Comparison of ENCODE assay signal across 21 cellular contexts in the genomic region with DNA sequence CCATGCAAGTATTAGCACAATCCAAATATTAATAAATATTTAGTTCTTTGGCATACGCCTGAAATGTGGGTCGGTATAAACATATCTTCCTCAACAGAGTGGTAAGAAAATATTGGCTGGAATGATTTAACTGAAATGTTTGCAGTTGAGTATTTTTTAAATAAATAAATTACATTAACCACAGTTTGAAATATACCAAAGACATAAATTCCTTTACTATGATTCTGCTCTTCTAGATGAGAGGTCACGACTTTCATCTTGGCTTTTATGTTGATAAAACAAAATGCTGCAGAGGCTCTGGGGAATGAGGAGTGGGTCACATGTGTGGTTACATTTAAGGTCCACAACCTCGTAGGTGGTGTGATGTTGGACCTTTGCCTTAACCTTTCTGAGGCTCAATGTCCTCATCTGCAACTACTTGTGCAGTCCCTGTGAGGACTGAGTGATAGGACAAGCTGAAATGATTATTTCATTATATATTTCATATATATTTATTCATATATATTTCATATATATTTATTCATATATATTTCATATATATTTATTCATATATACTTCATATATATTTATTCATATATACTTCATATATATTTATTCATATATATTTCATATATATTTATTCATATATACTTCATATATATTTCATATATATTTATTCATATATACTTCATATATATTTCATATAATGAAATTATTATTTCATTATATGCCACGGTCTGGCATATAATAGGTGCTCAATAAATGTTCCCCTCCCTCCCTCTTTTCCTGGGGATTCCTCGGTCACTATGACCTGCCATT.
DNase-seq lines count a peak whose midpoint lies in the region; ATAC-seq, FAIRE-seq and TF ChIP-seq lines count a peak whose summit lies in the region.
"Had no signal": no experiment of that assay in that cellular context is flagged by ENCODE, and none has a peak within 500 bp of the region (broad histone marks: within the 10 kb centered on the region; RNA-seq: fewer than 3 reads in every experiment).

No MANE protein-coding gene starts in this region.

- no peaks in the 10 kb centered on the region for H4K20me1 ChIP-seq in MM.1S (ENCODE audit: insufficient read depth, low read length)

- H3F3A ChIP-seq in MM.1S (ENCODE audit: insufficient read depth, low read length), result no peaks in the 10 kb centered on the region

- no peak overlapping the region for H3K27ac ChIP-seq in brain microvascular endothelial cell
- no peak overlapping the region for H3K27ac ChIP-seq in MM.1S (ENCODE audit: low read length)

- no peak overlapping the region for H3K4me2 ChIP-seq in MM.1S (ENCODE audit: low read depth, low read length)

- in situ Hi-C loops in brain microvascular endothelial cell (cut with HindIII; ENCODE audit: low pct_ligation_motif_present, low sequenced_read_pairs), result no loop called here

- DNase-seq in M059J (ENCODE audit: low read depth), result peak; percentile 6
- DNase-seq in brain microvascular endothelial cell, result peak; percentile 21
- no peak for DNase-seq in frontal cortex (ENCODE audit: low spot score in 2 of 2)
- no peak for DNase-seq in GM12892 (ENCODE audit: insufficient read length)
- no peak for DNase-seq in MM.1S
- no peak for DNase-seq in central memory CD4-positive, alpha-beta T cell
- DNase-seq: 8988T; AML-193; Calu3; CD4-positive, CD25-positive, alpha-beta regulatory T cell; DMS79 treated with DMSO at 0.1 percent for 48 hours; H7; MV-4-11; NCI-H1417 treated with DMSO at 0.1 percent for 48 hours; NCI-H2029; NCI-H2171 treated with DMSO at 0.1 percent for 48 hours; NCI-H510A treated with DMSO at 0.1 percent for 48 hours; SHP77 treated with DMSO at 0.1 percent for 48 hours had no signal

- H3K9me3 ChIP-seq in MM.1S (replicated peaks; ENCODE audit: insufficient read depth, low read length), result no peaks in the 10 kb centered on the region

- H3K4me3 ChIP-seq in brain microvascular endothelial cell (ENCODE audit: low read depth, low read length), result no peak overlapping the region
- no peak overlapping the region for H3K4me3 ChIP-seq in MM.1S (ENCODE audit: low read length)

- H3K9me2 ChIP-seq in MM.1S (replicated peaks; ENCODE audit: insufficient read depth, low read length), result no peaks in the 10 kb centered on the region

- no peaks in the 10 kb centered on the region for H3K4me1 ChIP-seq in MM.1S (ENCODE audit: low read length)

- H3K79me2 ChIP-seq in MM.1S (ENCODE audit: low read length), result no peaks in the 10 kb centered on the region

- ATAC-seq in GM21367 (IDR thresholded peaks at IDR 0.05; ENCODE audit: unreplicated experiment), result no peak
- ATAC-seq: HepG2 had no signal

- no peak overlapping the region for H2AFZ ChIP-seq in MM.1S (ENCODE audit: low read length)

- H3K9ac ChIP-seq in MM.1S (ENCODE audit: low read length), result no peak overlapping the region

- H3K27me3 ChIP-seq in brain microvascular endothelial cell (replicated peaks) (no peaks in the 10 kb centered on the region), MM.1S (replicated peaks; ENCODE audit: insufficient read depth, low read length) (no peaks in the 10 kb centered on the region)

- FAIRE-seq in A204.1 (lab: Jason Lieb, UNC) (peak; percentile 99), frontal cortex (lab: Jason Lieb, UNC) (peak; percentile 99), GM12892 (lab: Jason Lieb, UNC) (no peak)
- FAIRE-seq: HepG2 had no signal

- H3K36me3 ChIP-seq in brain microvascular endothelial cell (replicated peaks) (no peaks in the 10 kb centered on the region), MM.1S (replicated peaks; ENCODE audit: insufficient read depth, low read length) (no peaks in the 10 kb centered on the region)

- TF ChIP-seq CTCF in brain microvascular endothelial cell (IDR thresholded peaks at IDR 0.05; ENCODE audit: low read depth, low read length, missing control alignments), result no peak
- TF ChIP-seq CTCF in MM.1S (IDR thresholded peaks at IDR 0.05; ENCODE audit: low read length), result no peak

- TF ChIP-seq POLR2A in GM12892 (IDR thresholded peaks at IDR 0.05; ENCODE audit: low read depth, low read length), result no peak

Comparison
In these comparisons a context has a peak if more than half of its experiments do, and no peak if none do; other contexts are left out.
1. DNase-seq: peak in M059J (single experiment) and brain microvascular endothelial cell (single experiment); none in frontal cortex (0 of 2), GM12892 (single experiment), MM.1S (single experiment) and central memory CD4-positive, alpha-beta T cell (single experiment).